In genomic region chr14:81523616-81524015, GRCh38 we compare ENCODE assay signal across 14 cellular contexts. TPM values are rescaled to one million over a fixed set of nuclear protein-coding genes. Genes with fewer than 3 reads are reported as not detected.
DNase-seq lines count a peak whose midpoint lies in the region; ATAC-seq, FAIRE-seq and TF ChIP-seq lines count a peak whose summit lies in the region.
"Had no signal": no experiment of that assay in that cellular context is flagged by ENCODE, and none has a peak within 500 bp of the region (broad histone marks: within the 10 kb centered on the region; RNA-seq: fewer than 3 reads in every experiment).

No MANE protein-coding gene starts in this region.

- peaks cover 28 to 54% of the 10 kb centered on the region in 2 donors for H3K4me1 Mint-ChIP-seq in effector memory CD8-positive, alpha-beta T cell (ENCODE audit: low read depth in 2 of 2)
- peaks cover 42% of the 10 kb centered on the region for H3K4me1 Mint-ChIP-seq in progenitor cell of endocrine pancreas (ENCODE audit: low read depth)

- peaks cover 62% of the 10 kb centered on the region for H3K36me3 Mint-ChIP-seq in effector memory CD8-positive, alpha-beta T cell (ENCODE audit: insufficient read depth)
- peaks cover 26% of the 10 kb centered on the region for H3K36me3 Mint-ChIP-seq in progenitor cell of endocrine pancreas (ENCODE audit: insufficient read depth)

- peak overlapping the region in 1 of 2 donors; percentile 56 for H3K27ac Mint-ChIP-seq in effector memory CD8-positive, alpha-beta T cell
- H3K27ac Mint-ChIP-seq in progenitor cell of endocrine pancreas = no peak overlapping the region
- H3K27ac Mint-ChIP-seq: activated CD4-positive, alpha-beta memory T cell treated with anti-CD3 and anti-CD28 coated beads, Interleukin-2, amount 10 ng/mL, durations not matched to agents 7 days and 5 days; activated naive CD8-positive, alpha-beta T cell treated with anti-CD3 and anti-CD28 coated beads for 36 hours had no signal

- FAIRE-seq in urothelium cell line (lab: Jason Lieb, UNC) = no peak

- no peak for TF ChIP-seq CTCF in progenitor cell of endocrine pancreas (IDR thresholded peaks at IDR 0.05; ENCODE audit: unreplicated experiment)

- no peaks in the 10 kb centered on the region for H3K9me3 Mint-ChIP-seq in effector memory CD8-positive, alpha-beta T cell
- H3K9me3 Mint-ChIP-seq in progenitor cell of endocrine pancreas (ENCODE audit: low read depth) = no peaks in the 10 kb centered on the region
- H3K9me3 Mint-ChIP-seq: activated CD4-positive, alpha-beta memory T cell treated with anti-CD3 and anti-CD28 coated beads, Interleukin-2, amount 10 ng/mL, durations not matched to agents 7 days and 5 days; activated naive CD8-positive, alpha-beta T cell treated with anti-CD3 and anti-CD28 coated beads for 36 hours; naive thymus-derived CD4-positive, alpha-beta T cell had no signal

- ATAC-seq in GM18870 (IDR thresholded peaks at IDR 0.05; ENCODE audit: unreplicated experiment) (peak; percentile 62), GM21447 (IDR thresholded peaks at IDR 0.05; ENCODE audit: unreplicated experiment) (peak; percentile 55), HG03066 (IDR thresholded peaks at IDR 0.05; ENCODE audit: low read depth, unreplicated experiment) (peak; percentile 55)
- ATAC-seq in effector memory CD8-positive, alpha-beta T cell (replicated peaks) = peak; percentile 53
- ATAC-seq: naive thymus-derived CD4-positive, alpha-beta T cell; sciatic nerve had no signal

- no peak overlapping the region for H3K4me3 Mint-ChIP-seq in effector memory CD8-positive, alpha-beta T cell
- H3K4me3 Mint-ChIP-seq in progenitor cell of endocrine pancreas (ENCODE audit: low read depth) = no peak overlapping the region
- H3K4me3 Mint-ChIP-seq: activated CD4-positive, alpha-beta memory T cell treated with anti-CD3 and anti-CD28 coated beads, Interleukin-2, amount 10 ng/mL, durations not matched to agents 7 days and 5 days; activated naive CD8-positive, alpha-beta T cell treated with anti-CD3 and anti-CD28 coated beads for 36 hours had no signal

- no peak for DNase-seq in effector memory CD8-positive, alpha-beta T cell
- DNase-seq in urothelium cell line (ENCODE audit: low spot score) (no peak), NCI-H1048 (lab: John Stamatoyannopoulos, UW) (no peak), progenitor cell of endocrine pancreas (ENCODE audit: low spot score, unreplicated experiment) (no peak)
- DNase-seq: activated CD4-positive, alpha-beta memory T cell treated with anti-CD3 and anti-CD28 coated beads, Interleukin-2, amount 10 ng/mL, durations not matched to agents 7 days and 5 days; activated naive CD8-positive, alpha-beta T cell treated with anti-CD3 and anti-CD28 coated beads for 36 hours; left ventricle myocardium inferior; naive thymus-derived CD4-positive, alpha-beta T cell; NCI-H226; substantia nigra had no signal

- H3K27me3 Mint-ChIP-seq in effector memory CD8-positive, alpha-beta T cell = no peaks in the 10 kb centered on the region
- no peaks in the 10 kb centered on the region for H3K27me3 Mint-ChIP-seq in progenitor cell of endocrine pancreas
- H3K27me3 Mint-ChIP-seq: activated CD4-positive, alpha-beta memory T cell treated with anti-CD3 and anti-CD28 coated beads, Interleukin-2, amount 10 ng/mL, durations not matched to agents 7 days and 5 days; activated naive CD8-positive, alpha-beta T cell treated with anti-CD3 and anti-CD28 coated beads for 36 hours; naive thymus-derived CD4-positive, alpha-beta T cell had no signal

RNA-seq across cellular contexts. Expression of gene SEL1L, which starts 10.0 kb away (rescaled TPM):
- 68.3 and 72.2 TPM in 2 replicates for total RNA-seq in progenitor cell of endocrine pancreas
